Comparison of ENCODE assay signal across 10 cellular contexts in genomic region chr13:27252467-27252866, GRCh38. TPM values are rescaled to one million over a fixed set of nuclear protein-coding genes. Genes with fewer than 3 reads are reported as not detected.
DNase-seq lines count a peak whose midpoint lies in the region; ATAC-seq, FAIRE-seq and TF ChIP-seq lines count a peak whose summit lies in the region.
"Had no signal": no experiment of that assay in that cellular context is flagged by ENCODE, and none has a peak within 500 bp of the region (broad histone marks: within the 10 kb centered on the region; RNA-seq: fewer than 3 reads in every experiment).

No MANE protein-coding gene starts in this region.

- peaks cover 53% of the 10 kb centered on the region for H3K36me3 ChIP-seq in PC-9 (ENCODE audit: low read depth)
- H3K36me3 ChIP-seq in esophagus muscularis mucosa = peaks cover 21 to 39% (median 32%) of the 10 kb centered on the region in 4 donors
- H3K36me3 ChIP-seq in parathyroid adenoma (ENCODE audit: control insufficient read depth, insufficient read depth, low read length) = no peaks in the 10 kb centered on the region

- H3K27ac ChIP-seq in PC-9 = peak overlapping the region; percentile 93
- peak overlapping the region; percentile 90 to 96 (median 95) for H3K27ac ChIP-seq in esophagus muscularis mucosa (replicated peaks in 1 of 4)
- peak overlapping the region; percentile 99 for H3K27ac ChIP-seq in parathyroid adenoma

- H3K9ac ChIP-seq in parathyroid adenoma = peak overlapping the region; percentile 87

- H3K79me2 ChIP-seq in PC-9 (ENCODE audit: low read depth) = peaks cover 72% of the 10 kb centered on the region
- peaks cover 12% of the 10 kb centered on the region for H3K79me2 ChIP-seq in parathyroid adenoma

- TF ChIP-seq EP300 in esophagus muscularis mucosa (IDR thresholded peaks at IDR 0.05) = no peak

- H4K20me1 ChIP-seq in PC-9 (ENCODE audit: insufficient read depth) = peaks cover 52% of the 10 kb centered on the region

- peak overlapping the region; percentile 89 for H3K4me3 ChIP-seq in PC-9
- peak overlapping the region; percentile 75 to 86 (median 80) for H3K4me3 ChIP-seq in esophagus muscularis mucosa
- H3K4me3 ChIP-seq in parathyroid adenoma (ENCODE audit: low read depth, low read length) = peak overlapping the region; percentile 93

- TF ChIP-seq CTCF in D721Med (IDR thresholded peaks at IDR 0.05; ENCODE audit: insufficient read depth, missing control alignments) (no peak), PC-9 (conservative IDR thresholded peaks at IDR 0.05) (no peak), esophagus muscularis mucosa (IDR thresholded peaks at IDR 0.05) (no peak), parathyroid adenoma (IDR thresholded peaks at IDR 0.05) (no peak)

- H3K4me1 ChIP-seq in PC-9 (replicated peaks; ENCODE audit: insufficient read depth) = peaks cover 24% of the 10 kb centered on the region
- H3K4me1 ChIP-seq in esophagus muscularis mucosa = peaks cover 34 to 61% (median 46%) of the 10 kb centered on the region in 4 donors
- H3K4me1 ChIP-seq in parathyroid adenoma = no peaks in the 10 kb centered on the region

- peak; percentile 51 for FAIRE-seq in D721Med (lab: Jason Lieb, UNC)

- DNase-seq in D721Med (ENCODE audit: insufficient read length, low spot score) (no peak), PC-9 (no peak), esophagus muscularis mucosa (ENCODE audit: extremely low spot score) (no peak), middle frontal gyrus (ENCODE audit: extremely low spot score, low spot score) (no peak), COLO668 (lab: John Stamatoyannopoulos, UW; ENCODE audit: unreplicated experiment) (no peak)
- no peak for DNase-seq in activated CD4-positive, alpha-beta T cell treated with anti-CD3 and anti-CD28 coated beads for 4 hours
- DNase-seq: activated CD4-positive, alpha-beta T cell treated with anti-CD3 and anti-CD28 coated beads, Interleukin-2, amount 50 U/mL, for 4 hours; GOT3 had no signal

- H3K4me2 ChIP-seq in PC-9 = peak overlapping the region; percentile 96
- peak overlapping the region; percentile 88 for H3K4me2 ChIP-seq in parathyroid adenoma (ENCODE audit: low read length)

- ATAC-seq in HG03571 (IDR thresholded peaks at IDR 0.05; ENCODE audit: unreplicated experiment) = no peak

- intact Hi-C loops in PC-9 (cut with micrococcal nuclease; ENCODE audit: unreplicated experiment) (no loop called here), esophagus muscularis mucosa (cut with DNase I) (loop anchor here (5.0 kb wide), 2 partner anchors 80 to 105 kb away; partner anchors contain the start of gene USP12)

- H3K27me3 ChIP-seq in PC-9 (ENCODE audit: insufficient read depth, low read depth) (no peaks in the 10 kb centered on the region), esophagus muscularis mucosa (no peaks in the 10 kb centered on the region), parathyroid adenoma (ENCODE audit: control insufficient read depth, insufficient read depth, low read length) (no peaks in the 10 kb centered on the region)

- no peak for TF ChIP-seq POLR2A in esophagus muscularis mucosa (IDR thresholded peaks at IDR 0.05; ENCODE audit: low read depth)

- no peaks in the 10 kb centered on the region for H3K9me3 ChIP-seq in PC-9 (ENCODE audit: insufficient read depth, low read depth)
- H3K9me3 ChIP-seq in esophagus muscularis mucosa = no peaks in the 10 kb centered on the region
- H3K9me3 ChIP-seq in parathyroid adenoma (ENCODE audit: control insufficient read depth, low read length) = no peaks in the 10 kb centered on the region

- H2AFZ ChIP-seq in PC-9 (no peak overlapping the region), parathyroid adenoma (no peak overlapping the region)

- no peaks in the 10 kb centered on the region for H3K9me2 ChIP-seq in PC-9 (ENCODE audit: insufficient read depth)

- H3F3A ChIP-seq in PC-9 (ENCODE audit: insufficient read depth, low read depth) = peaks cover 47% of the 10 kb centered on the region

- BruUV-seq in PC-9 (replicated peaks; lab: Mats Ljungman, UMichigan) = no TSS peak

- CTCF ChIA-PET in PC-9 (lab: Charles Lee) = no interaction called here

- POLR2A ChIA-PET in PC-9 (lab: Charles Lee; ENCODE audit: unreplicated experiment) = no interaction called here

RNA-seq across cellular contexts. Expression of gene RPL21, which starts 1.1 kb away (rescaled TPM):
- 711 and 754 TPM in 2 replicates for total RNA-seq in PC-9 (2021)
- total RNA-seq in esophagus muscularis mucosa = 1,000 to 10,000 TPM in 2 of 4 donors, 100 to 1,000 TPM in 2; 432 to 1,374 (median 1,046) TPM

RNA-seq across cellular contexts. Expression of gene RASL11A, which starts 18.2 kb away (rescaled TPM):
- total RNA-seq in PC-9 (2021) = 2.0 and 3.8 TPM in 2 replicates
- 10 to 100 TPM; 11.2 to 98.9 (median 41.1) TPM for total RNA-seq in esophagus muscularis mucosa
